In the genomic region with DNA sequence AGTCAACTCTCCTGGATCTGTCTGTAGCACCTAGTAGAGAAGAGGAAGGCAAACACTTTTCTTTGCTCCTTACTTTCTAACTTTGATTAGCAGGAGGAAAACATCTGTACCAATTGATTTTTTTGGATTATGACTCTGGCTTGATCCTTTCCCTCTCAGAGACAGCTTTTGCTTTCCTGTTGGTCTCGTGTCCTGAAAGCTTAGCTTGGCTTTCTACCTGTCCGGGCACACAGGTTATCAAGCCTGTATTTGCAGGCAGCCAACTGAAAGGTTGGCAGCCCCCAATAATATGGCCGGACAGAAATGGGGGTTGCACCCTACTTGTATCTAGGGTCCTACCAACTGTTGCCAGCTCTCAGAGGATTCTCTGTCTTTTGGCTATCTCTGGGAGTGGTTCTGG, we compare ENCODE assay signal across 13 cellular contexts. TPM values are rescaled to one million over a fixed set of nuclear protein-coding genes. Genes with fewer than 3 reads are reported as not detected.
DNase-seq lines count a peak whose midpoint lies in the region; ATAC-seq and TF ChIP-seq lines count a peak whose summit lies in the region.
"Had no signal": no experiment of that assay in that cellular context is flagged by ENCODE, and none has a peak within 500 bp of the region (broad histone marks: within the 10 kb centered on the region; RNA-seq: fewer than 3 reads in every experiment).

No MANE protein-coding gene starts in this region.

- in situ Hi-C loops in transverse colon (cut with MboI; ENCODE audit: low pct_ligation_motif_present in 1 of 4, low pct_unique_long_range_greater_than_20kb in 1 of 4, low sequenced_read_pairs in 3 of 4), result loop anchor here in 3 of 4 donors (25.0 kb wide), 2 partner anchors 150 to 250 kb away; no protein-coding TSS in a partner anchor

- 23 to 25% methylated on average over 2 to 3 of the region's 3 CpGs for WGBS in body of pancreas, 2 donors
- whole genome bisulfite sequencing in transverse colon (ENCODE audit: low coverage in 1 of 2), 2 donors, result 66% methylated on average over 3 of the region's 3 CpGs; no CpG with 5 or more reads in 1 of the 2 donors

- TF ChIP-seq POLR2A in body of pancreas (IDR thresholded peaks at IDR 0.05), result no peak
- TF ChIP-seq POLR2A in transverse colon (IDR thresholded peaks at IDR 0.05), result no peak

- intact Hi-C loops in body of pancreas (cut with DNase I) (no loop called here), transverse colon (cut with DNase I; ENCODE audit: low total_unique reads) (loop anchor here (5.0 kb wide), 1 partner anchor 1640 kb away; no protein-coding TSS in a partner anchor), natural killer cell (cut with micrococcal nuclease) (no loop called here)

- no peak for TF ChIP-seq CTCF in body of pancreas (IDR thresholded peaks at IDR 0.05)
- TF ChIP-seq CTCF in transverse colon (IDR thresholded peaks at IDR 0.05), result no peak
- no peak for TF ChIP-seq CTCF in natural killer cell (IDR thresholded peaks at IDR 0.05)

- no peak for DNase-seq in body of pancreas
- no peak for DNase-seq in left lobe of liver (ENCODE audit: low spot score)
- DNase-seq in transverse colon, result no peak
- no peak for DNase-seq in natural killer cell
- no peak for DNase-seq in activated CD4-positive, CD25-positive, alpha-beta regulatory T cell treated with anti-CD3 and anti-CD28 coated beads, Interleukin-2, amount 50 U/mL, for 72 hours
- DNase-seq: C1 segment of cervical spinal cord; CD4-positive, alpha-beta T cell; DMS 273 treated with DMSO at 0.1 percent for 48 hours; GM23248; IMR-90 had no signal

- H3K4me3 ChIP-seq in body of pancreas (no peak overlapping the region), muscle layer of duodenum (ENCODE audit: low read depth in 1 of 2, low read length in 2 of 2) (no peak overlapping the region), transverse colon (no peak overlapping the region)
- H3K4me3 ChIP-seq: GM23248 had no signal

- H3K36me3 ChIP-seq in body of pancreas (replicated peaks in 1 of 2; ENCODE audit: insufficient read depth in 1 of 2, low read depth in 2 of 2), result no peaks in the 10 kb centered on the region
- H3K36me3 ChIP-seq in muscle layer of duodenum (ENCODE audit: control insufficient read depth in 1 of 2, insufficient read depth in 2 of 2, low read length in 2 of 2), result no peaks in the 10 kb centered on the region
- H3K36me3 ChIP-seq in transverse colon, result no peaks in the 10 kb centered on the region

- ATAC-seq in body of pancreas (peak; percentile 62), left lobe of liver (peak; percentile 55), GM21381 (IDR thresholded peaks at IDR 0.05; ENCODE audit: unreplicated experiment) (no peak), natural killer cell (no peak)

- no peak for TF ChIP-seq EP300 in transverse colon (IDR thresholded peaks at IDR 0.05; ENCODE audit: low read depth)

- H3K9me3 Mint-ChIP-seq in natural killer cell, result no peaks in the 10 kb centered on the region
- H3K9me3 Mint-ChIP-seq: CD4-positive, alpha-beta T cell had no signal

- no peak overlapping the region for H3K4me3 Mint-ChIP-seq in natural killer cell
- H3K4me3 Mint-ChIP-seq: B cell; CD4-positive, alpha-beta T cell had no signal

- no peaks in the 10 kb centered on the region for H3K36me3 Mint-ChIP-seq in natural killer cell

- no peak overlapping the region for H3K27ac Mint-ChIP-seq in natural killer cell
- H3K27ac Mint-ChIP-seq: B cell; CD4-positive, alpha-beta T cell had no signal

- H3K4me1 ChIP-seq in body of pancreas (peaks cover 30% of the 10 kb centered on the region), muscle layer of duodenum (ENCODE audit: control insufficient read depth in 1 of 2, insufficient read depth in 2 of 2, low read length in 2 of 2) (no peaks in the 10 kb centered on the region), transverse colon (no peaks in the 10 kb centered on the region)

- H3K27me3 Mint-ChIP-seq in natural killer cell (ENCODE audit: low read depth in 2 of 2), result no peaks in the 10 kb centered on the region
- H3K27me3 Mint-ChIP-seq: B cell; CD4-positive, alpha-beta T cell had no signal

- no peaks in the 10 kb centered on the region for H3K4me1 Mint-ChIP-seq in natural killer cell

- H3K27me3 ChIP-seq in body of pancreas (no peaks in the 10 kb centered on the region), muscle layer of duodenum (ENCODE audit: low read depth, low read length) (no peaks in the 10 kb centered on the region), transverse colon (no peaks in the 10 kb centered on the region)

- H3K9me3 ChIP-seq in body of pancreas, result no peaks in the 10 kb centered on the region
- no peaks in the 10 kb centered on the region for H3K9me3 ChIP-seq in muscle layer of duodenum (ENCODE audit: control insufficient read depth in 1 of 2, low read length in 2 of 2)
- no peaks in the 10 kb centered on the region for H3K9me3 ChIP-seq in transverse colon

- peak overlapping the region; percentile 57 to 85 (median 78) for H3K27ac ChIP-seq in body of pancreas
- peak overlapping the region; percentile 4 for H3K27ac ChIP-seq in muscle layer of duodenum (ENCODE audit: low read length)
- peak overlapping the region in 3 of 4 donors; percentile 19 to 37 (median 25) for H3K27ac ChIP-seq in transverse colon
- H3K27ac ChIP-seq: GM23248 had no signal

RNA-seq across cellular contexts. Expression of a gene that starts 43.1 kb away (rescaled TPM):
- total RNA-seq in body of pancreas (10 to 100 TPM; 33.6 to 67.7 TPM), left lobe of liver (78.7 TPM), transverse colon (10 to 100 TPM; 44.6 to 93.8 (median 66.0) TPM), natural killer cell (10 to 100 TPM; 33.8 to 45.8 (median 39.1) TPM)

RNA-seq across cellular contexts. Expression of a gene that starts 48.5 kb away (rescaled TPM):
- total RNA-seq in body of pancreas, result 10 to 100 TPM; 18.8 to 28.5 TPM
- total RNA-seq in left lobe of liver, result 11.3 TPM
- 10 to 100 TPM; 18.1 to 53.5 (median 30.8) TPM for total RNA-seq in transverse colon
- 10 to 100 TPM; 32.6 to 42.3 (median 33.3) TPM for total RNA-seq in natural killer cell

Comparison
In these comparisons a context has a peak if more than half of its experiments do, and no peak if none do; other contexts are left out.
1. ATAC-seq: peak in body of pancreas (single experiment) and left lobe of liver (single experiment); none in GM21381 (single experiment) and natural killer cell (0 of 3).
2. H3K27ac ChIP-seq: peak in every context shown above with its lines; median percentile 78 in body of pancreas; 25 in transverse colon; 4 in muscle layer of duodenum.